ENCODE assay signal across 21 cellular contexts in the genomic region with DNA sequence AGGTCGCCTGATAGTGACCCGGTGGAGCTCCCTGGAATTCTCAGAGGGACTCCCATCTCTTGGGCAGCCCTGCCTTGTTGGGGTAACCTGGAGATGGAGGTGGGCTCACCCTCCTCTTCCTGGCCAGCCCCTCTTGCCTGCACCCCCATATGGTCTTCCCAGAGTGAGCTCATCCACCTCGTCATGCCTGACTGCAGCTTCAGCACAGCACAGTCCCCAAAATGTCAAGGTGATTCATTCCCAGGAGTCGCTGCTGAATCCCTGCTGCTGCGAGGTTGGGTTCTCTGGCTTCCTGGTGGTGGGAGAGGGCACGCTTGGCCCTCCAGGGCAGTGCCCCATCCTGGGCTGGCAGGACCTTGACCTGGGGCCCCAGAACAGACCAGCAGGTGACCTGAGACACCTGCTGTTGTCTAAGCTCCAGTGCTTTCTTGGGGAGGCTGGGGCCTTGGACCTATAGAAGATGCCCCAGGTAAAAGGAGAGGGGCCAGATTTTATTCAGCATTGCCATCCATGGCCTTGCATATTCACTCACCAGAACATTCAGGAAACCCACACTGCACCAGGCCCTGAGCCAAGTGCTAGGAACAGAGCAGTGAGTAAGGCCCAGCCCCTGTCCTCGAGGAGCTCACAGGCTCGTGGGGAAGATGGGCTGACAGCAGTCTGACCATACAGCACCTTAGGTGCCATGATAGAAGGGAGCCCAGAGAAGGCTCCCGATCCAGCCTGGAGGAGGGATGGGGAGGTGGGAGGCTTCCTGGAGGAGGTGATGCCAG.
A peak's percentile ranks its signal among the peaks of the same experiment; 100 is the strongest.
DNase-seq lines count a peak whose midpoint lies in the region; ATAC-seq and TF ChIP-seq lines count a peak whose summit lies in the region.
"Had no signal": no experiment of that assay in that cellular context is flagged by ENCODE, and none has a peak within 500 bp of the region (broad histone marks: within the 10 kb centered on the region; RNA-seq: fewer than 3 reads in every experiment).

No MANE protein-coding gene starts in this region.

- H3K36me3 ChIP-seq in BLaER1 treated with 17β-estradiol and CSF1 and Interleukin-3, amounts not matched to agents 10 nM and 100 nM = no peaks in the 10 kb centered on the region
- no peaks in the 10 kb centered on the region for H3K36me3 ChIP-seq in PC-3 (ENCODE audit: low read depth, low read length)
- H3K36me3 ChIP-seq: BE2C, SJCRH30 had no signal

- H3K9me2 ChIP-seq in PC-3 (replicated peaks; ENCODE audit: low read length) = no peaks in the 10 kb centered on the region

- intact Hi-C loops in PC-3 (cut with micrococcal nuclease) = no loop called here

- ATAC-seq in GM19395 (IDR thresholded peaks at IDR 0.05; ENCODE audit: unreplicated experiment) (no peak), PC-3 (no peak)
- ATAC-seq: CD8-positive, alpha-beta T cell; GM12878 had no signal

- H3K27ac ChIP-seq in BLaER1 treated with 17β-estradiol and CSF1 and Interleukin-3, amounts not matched to agents 10 nM and 100 nM = no peak overlapping the region
- no peak overlapping the region for H3K27ac ChIP-seq in PC-3 (ENCODE audit: low read length)
- H3K27ac ChIP-seq: PC-9, SJCRH30 had no signal

- H4K20me1 ChIP-seq in BLaER1 treated with 17β-estradiol and CSF1 and Interleukin-3, amounts not matched to agents 10 nM and 100 nM = 0 out of 22 replicates have a peak, but pooled peaks cover 0 to 9% (median 0%) of the 10 kb centered on the region in 11 experiments
- H4K20me1 ChIP-seq in PC-3 (ENCODE audit: low read length) = no peaks in the 10 kb centered on the region

- no peak overlapping the region for H3K4me3 ChIP-seq in BLaER1 treated with 17β-estradiol and CSF1 and Interleukin-3, amounts not matched to agents 10 nM and 100 nM
- no peak overlapping the region for H3K4me3 ChIP-seq in cardiac fibroblast (replicated peaks in 1 of 2; ENCODE audit: low read depth in 2 of 2, low read length in 2 of 2)
- H3K4me3 ChIP-seq in PC-3 (ENCODE audit: low read length) = no peak overlapping the region
- H3K4me3 ChIP-seq: GM12878, PC-9, SJCRH30 had no signal

- POLR2A ChIA-PET in PC-3 (lab: Charles Lee; ENCODE audit: unreplicated experiment) = no interaction called here

- H3K79me2 ChIP-seq in PC-3 (ENCODE audit: low read length) = no peaks in the 10 kb centered on the region

- H3K4me1 ChIP-seq in BLaER1 treated with 17β-estradiol and CSF1 and Interleukin-3, amounts not matched to agents 10 nM and 100 nM = peaks cover 0 to 53% (median 47%) of the 10 kb centered on the region in 10 experiments; a peak in 15 of 20 replicates
- peaks cover 5% of the 10 kb centered on the region; the same call in 1 of the 2 replicates for H3K4me1 ChIP-seq in PC-3 (ENCODE audit: insufficient read depth, low read length)
- H3K4me1 ChIP-seq: SJCRH30 had no signal

- no peak for TF ChIP-seq CTCF in cardiac fibroblast (IDR thresholded peaks at IDR 0.05; ENCODE audit: low read depth, low read length)
- no peak for TF ChIP-seq CTCF in PC-3 (conservative IDR thresholded peaks at IDR 0.05; ENCODE audit: low read depth, low read length)

- CTCF ChIA-PET in PC-3 (lab: Charles Lee) = no interaction called here

- H3K4me2 ChIP-seq in BLaER1 treated with 17β-estradiol and CSF1 and Interleukin-3, amounts not matched to agents 10 nM and 100 nM = peak overlapping the region in 8 of 11 experiments; percentile 2 to 57 (median 46); a peak in 12 of 22 replicates
- no peak overlapping the region for H3K4me2 ChIP-seq in PC-3 (ENCODE audit: low read length)
- H3K4me2 ChIP-seq: PC-9 had no signal

- H3F3A ChIP-seq in PC-3 (ENCODE audit: low read length, unreplicated experiment) = no peaks in the 10 kb centered on the region

- no peak overlapping the region; a peak in 1 of 22 replicates for H3K9ac ChIP-seq in BLaER1 treated with 17β-estradiol and CSF1 and Interleukin-3, amounts not matched to agents 10 nM and 100 nM
- H3K9ac ChIP-seq in PC-3 (ENCODE audit: low read length) = no peak overlapping the region

- TF ChIP-seq RAD21 in Ishikawa (IDR thresholded peaks at IDR 0.05; ENCODE audit: low read depth) = no peak

- DNase-seq in cardiac fibroblast (ENCODE audit: low read depth in 2 of 2) = peak; percentile 7 to 18
- DNase-seq in left kidney (ENCODE audit: low read depth, low spot score) = peak; percentile 40
- no peak for DNase-seq in dedifferentiated amniotic fluid mesenchymal stem cell (ENCODE audit: extremely low spot score)
- DNase-seq in PC-3 = no peak
- DNase-seq in NCI-H2081 (lab: John Stamatoyannopoulos, UW) = no peak
- DNase-seq: 8988T; BE2C; CD8-positive, alpha-beta T cell; DMS79; Karpas-422; MM.1S; NCI-H1105; NCI-H1694; NCI-H446 treated with DMSO at 0.1 percent for 48 hours; NCI-H774; PC-9; SJCRH30 had no signal

- BruUV-seq in PC-3 (replicated peaks; lab: Mats Ljungman, UMichigan) = no TSS peak

- no peak overlapping the region for H2AFZ ChIP-seq in PC-3 (ENCODE audit: low read length)
- H2AFZ ChIP-seq: PC-9 had no signal

- TF ChIP-seq EP300 in Ishikawa (IDR thresholded peaks at IDR 0.05; ENCODE audit: borderline replicate concordance) = peak; percentile 25; the same call in 1 of the 2 replicates

- H3K27me3 ChIP-seq in BLaER1 treated with 17β-estradiol and CSF1 and Interleukin-3, amounts not matched to agents 10 nM and 100 nM = no peaks in the 10 kb centered on the region
- no peaks in the 10 kb centered on the region for H3K27me3 ChIP-seq in PC-3 (ENCODE audit: low read length)
- H3K27me3 ChIP-seq: BE2C, SJCRH30 had no signal

- H3K9me3 ChIP-seq in BLaER1 treated with 17β-estradiol and CSF1 and Interleukin-3, amounts not matched to agents 10 nM and 100 nM (replicated peaks in 1 of 11) = peaks cover 4 to 13% (median 8%) of the 10 kb centered on the region in 11 experiments; a peak in 14 of 22 replicates
- H3K9me3 ChIP-seq in PC-3 (ENCODE audit: low read length) = no peaks in the 10 kb centered on the region
- H3K9me3 ChIP-seq: BE2C, SJCRH30 had no signal

TF ChIP-seq in Ishikawa, 13 proteins besides CTCF, POLR2A, EP300 and RAD21:
- TF ChIP-seq YY1 (IDR thresholded peaks at IDR 0.05; ENCODE audit: low read depth) (no peak), ZBTB7A (IDR thresholded peaks at IDR 0.05; ENCODE audit: low read depth) (no peak), TCF12 (IDR thresholded peaks at IDR 0.05; ENCODE audit: low read depth) (peak; percentile 49; the same call in 1 of the 2 replicates), EGR1 (IDR thresholded peaks at IDR 0.05) (no peak), CREB1 (IDR thresholded peaks at IDR 0.05; ENCODE audit: low read depth) (no peak)

Comparison
In these comparisons a context has a peak if more than half of its experiments do, and no peak if none do; other contexts are left out.
1. DNase-seq: peak in cardiac fibroblast (2 of 2) and left kidney (single experiment); none in dedifferentiated amniotic fluid mesenchymal stem cell (single experiment), PC-3 (single experiment) and NCI-H2081 (0 of 2).